17 cellular contexts compared by ENCODE assay signal in the genomic region with DNA sequence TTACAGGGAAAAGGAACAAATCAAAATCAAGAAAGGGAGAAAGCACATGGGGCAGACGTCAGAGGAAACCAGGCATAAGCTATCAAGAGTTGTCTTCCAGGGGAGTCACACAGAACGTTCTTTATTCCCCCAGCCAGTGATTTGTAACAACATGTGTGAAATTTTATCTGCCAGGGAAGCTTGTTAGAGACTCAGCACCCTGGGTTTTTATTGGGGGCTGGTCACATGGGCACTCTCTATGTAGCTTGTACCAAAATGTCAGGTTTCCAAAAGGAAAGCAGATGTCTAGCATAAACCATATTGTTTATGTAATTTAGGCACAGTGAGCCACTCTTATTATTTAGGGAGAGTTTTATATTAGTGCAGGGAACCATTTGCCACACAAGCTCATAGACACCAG.
A peak's percentile ranks its signal among the peaks of the same experiment; 100 is the strongest.
DNase-seq lines count a peak whose midpoint lies in the region; TF ChIP-seq lines count a peak whose summit lies in the region.
"Had no signal": no experiment of that assay in that cellular context is flagged by ENCODE, and none has a peak within 500 bp of the region (broad histone marks: within the 10 kb centered on the region; RNA-seq: fewer than 3 reads in every experiment).

No MANE protein-coding gene starts in this region.

- no peaks in the 10 kb centered on the region for H3K79me2 ChIP-seq in PC-9 (ENCODE audit: low read depth)

- no peaks in the 10 kb centered on the region for H3K36me3 ChIP-seq in PC-9 (ENCODE audit: low read depth)
- H3K36me3 ChIP-seq: BLaER1 had no signal

- no peaks in the 10 kb centered on the region for H3K27me3 Mint-ChIP-seq in nephron progenitor cell (ENCODE audit: low read depth, poor library complexity)

- in situ Hi-C loops in G401 (cut with HindIII; ENCODE audit: low sequenced_read_pairs), result no loop called here

- H3K36me3 Mint-ChIP-seq in nephron progenitor cell (ENCODE audit: low read depth), result no peaks in the 10 kb centered on the region
- H3K36me3 Mint-ChIP-seq: CD14-positive monocyte; CD4-positive, alpha-beta memory T cell had no signal

- peak overlapping the region; percentile 10 for H3K27ac Mint-ChIP-seq in nephron progenitor cell
- H3K27ac Mint-ChIP-seq: CD14-positive monocyte; CD4-positive, alpha-beta memory T cell; GM23338 had no signal

- intact Hi-C loops in PC-9 (cut with micrococcal nuclease; ENCODE audit: unreplicated experiment), result no loop called here

- H2AFZ ChIP-seq in PC-9, result peak overlapping the region; percentile 32; the same call in 1 of the 2 replicates
- H2AFZ ChIP-seq: GM23338 had no signal

- DNase-seq in G401 (ENCODE audit: low spot score) (peak; percentile 60), PC-9 (no peak), cerebellum (ENCODE audit: low spot score) (peak; percentile 23), nephron progenitor cell (no peak), Kasumi-1 (lab: John Stamatoyannopoulos, UW) (no peak), OCI-M2 (lab: John Stamatoyannopoulos, UW; ENCODE audit: unreplicated experiment) (no peak), hypothalamus (lab: John Stamatoyannopoulos, UW) (no peak)
- DNase-seq in activated CD4-positive, alpha-beta T cell treated with anti-CD3 and anti-CD28 coated beads for 4 hours, result no peak
- DNase-seq: AML-193; CD4-positive, alpha-beta memory T cell; DMS153; DMS79; GF-D8; HCEC 1CT had no signal

- H3K9me2 ChIP-seq in PC-9 (ENCODE audit: insufficient read depth), result no peaks in the 10 kb centered on the region

- H3K27ac ChIP-seq in PC-9, result no peak overlapping the region
- H3K27ac ChIP-seq: BLaER1 had no signal

- peaks cover 10% of the 10 kb centered on the region for H3K4me1 ChIP-seq in PC-9 (replicated peaks; ENCODE audit: insufficient read depth)
- H3K4me1 ChIP-seq: BLaER1 had no signal

- H3K9me3 Mint-ChIP-seq in nephron progenitor cell, result peaks cover 28% of the 10 kb centered on the region

- peaks cover 5% of the 10 kb centered on the region; the same call in 1 of the 2 replicates for H3F3A ChIP-seq in PC-9 (ENCODE audit: insufficient read depth, low read depth)

- no peak overlapping the region for H3K4me3 ChIP-seq in PC-9
- H3K4me3 ChIP-seq: BLaER1, GM23338 had no signal

- H4K20me1 ChIP-seq in PC-9 (ENCODE audit: insufficient read depth), result no peaks in the 10 kb centered on the region
- H4K20me1 ChIP-seq: BLaER1 had no signal

- H3K4me3 Mint-ChIP-seq in nephron progenitor cell, result no peak overlapping the region
- H3K4me3 Mint-ChIP-seq: CD14-positive monocyte; CD4-positive, alpha-beta memory T cell; GM23338 had no signal

- no peaks in the 10 kb centered on the region for H3K9me3 ChIP-seq in PC-9 (ENCODE audit: insufficient read depth, low read depth)

- no TSS peak for BruUV-seq in PC-9 (replicated peaks; lab: Mats Ljungman, UMichigan)

- TF ChIP-seq CTCF in PC-9 (conservative IDR thresholded peaks at IDR 0.05), result no peak
- TF ChIP-seq CTCF in nephron progenitor cell (IDR thresholded peaks at IDR 0.05), result no peak

- CTCF ChIA-PET in PC-9 (lab: Charles Lee), result no interaction called here

- H3K4me1 Mint-ChIP-seq in nephron progenitor cell, result peaks cover 23% of the 10 kb centered on the region
- H3K4me1 Mint-ChIP-seq: CD14-positive monocyte had no signal

- POLR2A ChIA-PET in PC-9 (lab: Charles Lee; ENCODE audit: unreplicated experiment), result no interaction called here

- H3K27me3 ChIP-seq in PC-9 (ENCODE audit: insufficient read depth, low read depth), result no peaks in the 10 kb centered on the region
- H3K27me3 ChIP-seq: BLaER1 had no signal

- no peak overlapping the region for H3K4me2 ChIP-seq in PC-9
- H3K4me2 ChIP-seq: BLaER1, GM23338 had no signal

Comparison
In these comparisons a context has a peak if more than half of its experiments do, and no peak if none do; other contexts are left out.
1. DNase-seq: peak in G401 (single experiment) and cerebellum (single experiment); none in PC-9 (0 of 2), nephron progenitor cell (single experiment), activated CD4-positive, alpha-beta T cell treated with anti-CD3 and anti-CD28 coated beads for 4 hours (0 of 2), Kasumi-1 (0 of 2), OCI-M2 (single experiment) and hypothalamus (0 of 51).